11 cellular contexts compared by ENCODE assay signal in genomic region chr10:79264942-79265341, GRCh38.
DNase-seq lines count a peak whose midpoint lies in the region; ATAC-seq and TF ChIP-seq lines count a peak whose summit lies in the region.
"Had no signal": no experiment of that assay in that cellular context is flagged by ENCODE, and none has a peak within 500 bp of the region (broad histone marks: within the 10 kb centered on the region; RNA-seq: fewer than 3 reads in every experiment).

No MANE protein-coding gene starts in this region.

- peak overlapping the region; percentile 19; the same call in 1 of the 2 replicates for H3K4me2 ChIP-seq in HCT116 (ENCODE audit: low read length)

- no peak overlapping the region for H3K9ac ChIP-seq in HCT116 (ENCODE audit: low read length)
- H3K9ac ChIP-seq in subcutaneous abdominal adipose tissue (ENCODE audit: low read length in 5 of 5) = no peak overlapping the region

- H3K4me3 Mint-ChIP-seq in activated T-cell treated with anti-CD3 and anti-CD28 coated beads, Interleukin-2, amount 50 U/mL, for 72 hours = no peak overlapping the region

- H3K27me3 Mint-ChIP-seq in activated T-cell treated with anti-CD3 and anti-CD28 coated beads, Interleukin-2, amount 50 U/mL, for 72 hours (ENCODE audit: low read depth) = no peaks in the 10 kb centered on the region

- H3K4me3 ChIP-seq in HCT116 (replicated peaks in 1 of 2; ENCODE audit: low read depth in 1 of 2, low read length in 2 of 2) (no peak overlapping the region), subcutaneous abdominal adipose tissue (ENCODE audit: low read depth in 1 of 5, low read length in 5 of 5) (no peak overlapping the region)

- H2AFZ ChIP-seq in HCT116 (ENCODE audit: low read depth, low read length, poor library complexity, severe bottlenecking) = no peak overlapping the region

- intact Hi-C loops in HCT116 (cut with micrococcal nuclease) = no loop called here

- TF ChIP-seq RAD21 in HCT116 (IDR thresholded peaks at IDR 0.05; ENCODE audit: low read depth) = no peak

- H3K4me1 ChIP-seq in HCT116 (ENCODE audit: control insufficient read depth in 1 of 2, insufficient read depth in 2 of 2, low read length in 2 of 2) = peaks cover 7 to 23% of the 10 kb centered on the region in 2 experiments; a peak in 3 of 4 replicates
- peaks cover 32 to 85% (median 75%) of the 10 kb centered on the region in 5 donors for H3K4me1 ChIP-seq in subcutaneous abdominal adipose tissue (ENCODE audit: control insufficient read depth in 5 of 5, insufficient read depth in 5 of 5, low read length in 5 of 5)

- RAD21 ChIA-PET in HCT116 (lab: Charles Lee; ENCODE audit: low non-redundant PET in 1 of 2, low total read pairs in 2 of 2, uncharacterized antibody in 2 of 2, unreplicated experiment in 2 of 2) = no interaction called here

- POLR2A ChIA-PET in HCT116 (lab: Charles Lee) = no interaction called here

- TF ChIP-seq CTCF in HCT116 (IDR thresholded peaks at IDR 0.05 in 2 of 3, conservative IDR thresholded peaks at IDR 0.05 in 1 of 3; ENCODE audit: borderline replicate concordance in 1 of 3, insufficient read depth in 1 of 3, low read depth in 2 of 3, low read length in 2 of 3) (no peak), omental fat pad (IDR thresholded peaks at IDR 0.05) (no peak)

- H3K9me3 ChIP-seq in HCT116 (ENCODE audit: control insufficient read depth in 1 of 2, insufficient read depth in 1 of 2, low read depth in 1 of 2, low read length in 2 of 2) (no peaks in the 10 kb centered on the region), subcutaneous abdominal adipose tissue (ENCODE audit: control insufficient read depth in 5 of 5, low read length in 5 of 5) (no peaks in the 10 kb centered on the region)

- no TSS peak for BruUV-seq in HCT116 (replicated peaks; lab: Mats Ljungman, UMichigan)

- DNase-seq in HCT116 (ENCODE audit: low read depth, low spot score) = no peak
- DNase-seq in caudate nucleus (lab: John Stamatoyannopoulos, UW) = no peak
- DNase-seq in left kidney (ENCODE audit: low read depth, low spot score) = peak; percentile 58
- DNase-seq in activated T-cell treated with anti-CD3 and anti-CD28 coated beads, Interleukin-2, amount 50 U/mL, for 72 hours = no peak
- no peak for DNase-seq in omental fat pad (ENCODE audit: low spot score)
- DNase-seq: activated naive CD4-positive, alpha-beta T cell; NCI-H146; stimulated activated CD4-positive, alpha-beta T cell treated with anti-CD3 and anti-CD28 coated beads, Interleukin-2, amount 100 ng/mL, for 24 hours had no signal

- H3K4me1 Mint-ChIP-seq in activated T-cell treated with anti-CD3 and anti-CD28 coated beads, Interleukin-2, amount 50 U/mL, for 72 hours (ENCODE audit: low read depth) = peaks cover 26% of the 10 kb centered on the region

- ATAC-seq in HCT116 = peak; percentile 41; the same call in 1 of the 2 replicates
- no peak for ATAC-seq in activated T-cell treated with anti-CD3 and anti-CD28 coated beads, Interleukin-2, amount 50 U/mL, for 72 hours (replicated peaks in 1 of 2)
- ATAC-seq in GM21723 (IDR thresholded peaks at IDR 0.05; ENCODE audit: unreplicated experiment) = no peak
- no peak for ATAC-seq in GM18517 (IDR thresholded peaks at IDR 0.05; ENCODE audit: unreplicated experiment)
- no peak for ATAC-seq in omental fat pad (ENCODE audit: low FRiP score)

- TF ChIP-seq POLR2A in HCT116 (IDR thresholded peaks at IDR 0.05; ENCODE audit: borderline replicate concordance, extremely low read depth, insufficient read depth, insufficient read length) = no peak

- no peaks in the 10 kb centered on the region for H4K20me1 ChIP-seq in HCT116 (ENCODE audit: insufficient read depth)

- CTCF ChIA-PET in HCT116 (lab: Charles Lee) = interaction anchor here (1.2 kb wide), 1 partner anchor 62 kb away, joined by 4 read pairs; no protein-coding TSS in a partner anchor

- H3K36me3 ChIP-seq in HCT116 (ENCODE audit: control insufficient read depth in 1 of 2, insufficient read depth in 2 of 2, low read length in 2 of 2) = no peaks in the 10 kb centered on the region
- H3K36me3 ChIP-seq in subcutaneous abdominal adipose tissue (ENCODE audit: control insufficient read depth in 5 of 5, insufficient read depth in 5 of 5, low read length in 5 of 5) = peaks cover 0 to 41% (median 34%) of the 10 kb centered on the region in 5 donors

- no peaks in the 10 kb centered on the region for H3K9me3 Mint-ChIP-seq in activated T-cell treated with anti-CD3 and anti-CD28 coated beads, Interleukin-2, amount 50 U/mL, for 72 hours

- H3K9me2 ChIP-seq in HCT116 (ENCODE audit: insufficient read depth) = no peaks in the 10 kb centered on the region

- H3K27me3 ChIP-seq in HCT116 (ENCODE audit: insufficient read depth, low read length) (no peaks in the 10 kb centered on the region), subcutaneous abdominal adipose tissue (ENCODE audit: control insufficient read depth in 5 of 5, insufficient read depth in 4 of 5, low read length in 5 of 5) (no peaks in the 10 kb centered on the region)

- no peak overlapping the region for H3K27ac ChIP-seq in HCT116 (ENCODE audit: low read depth, low read length)
- H3K27ac ChIP-seq in caudate nucleus (ENCODE audit: low read depth, low read length) = peak overlapping the region; percentile 29
- H3K27ac ChIP-seq in subcutaneous abdominal adipose tissue (ENCODE audit: low read depth, low read length) = peak overlapping the region; percentile 82

- H3K27ac Mint-ChIP-seq in activated T-cell treated with anti-CD3 and anti-CD28 coated beads, Interleukin-2, amount 50 U/mL, for 72 hours = no peak overlapping the region

- no peaks in the 10 kb centered on the region for H3K36me3 Mint-ChIP-seq in activated T-cell treated with anti-CD3 and anti-CD28 coated beads, Interleukin-2, amount 50 U/mL, for 72 hours (ENCODE audit: insufficient read depth in 2 of 2)

- H3K79me2 ChIP-seq in HCT116 (ENCODE audit: insufficient read depth, low read length) = no peaks in the 10 kb centered on the region

TF ChIP-seq in HCT116, 20 proteins besides CTCF, POLR2A, EP300 and RAD21 (continues in another document):
- TF ChIP-seq SIN3A (IDR thresholded peaks at IDR 0.05; ENCODE audit: low read depth) (no peak), JUND (IDR thresholded peaks at IDR 0.05) (no peak), SRF (IDR thresholded peaks at IDR 0.05; ENCODE audit: low read depth) (no peak), CBX3 (IDR thresholded peaks at IDR 0.05; ENCODE audit: low read depth) (no peak), TCF7L2 (IDR thresholded peaks at IDR 0.05; ENCODE audit: borderline replicate concordance, extremely low read depth, insufficient read depth, insufficient read length) (no peak), ATF3 (IDR thresholded peaks at IDR 0.05) (no peak), EZH2phosphoT487 (IDR thresholded peaks at IDR 0.05; ENCODE audit: borderline replicate concordance) (no peak), SP1 (IDR thresholded peaks at IDR 0.05; ENCODE audit: low read depth) (no peak), REST (IDR thresholded peaks at IDR 0.05; ENCODE audit: low read depth) (no peak), ZNF274 (IDR thresholded peaks at IDR 0.05; ENCODE audit: low read depth, low read length) (no peak), ZBTB33 (IDR thresholded peaks at IDR 0.05; ENCODE audit: extremely low read depth, insufficient replicate concordance, low read length) (no peak), FOSL1 (IDR thresholded peaks at IDR 0.05; ENCODE audit: low read depth) (no peak), EGR1 (IDR thresholded peaks at IDR 0.05; ENCODE audit: low read depth) (no peak), ELF1 (IDR thresholded peaks at IDR 0.05; ENCODE audit: borderline replicate concordance, low read depth) (no peak), CEBPB (IDR thresholded peaks at IDR 0.05; ENCODE audit: low read depth) (no peak)
